23 cellular contexts compared by ENCODE assay signal in the genomic region with DNA sequence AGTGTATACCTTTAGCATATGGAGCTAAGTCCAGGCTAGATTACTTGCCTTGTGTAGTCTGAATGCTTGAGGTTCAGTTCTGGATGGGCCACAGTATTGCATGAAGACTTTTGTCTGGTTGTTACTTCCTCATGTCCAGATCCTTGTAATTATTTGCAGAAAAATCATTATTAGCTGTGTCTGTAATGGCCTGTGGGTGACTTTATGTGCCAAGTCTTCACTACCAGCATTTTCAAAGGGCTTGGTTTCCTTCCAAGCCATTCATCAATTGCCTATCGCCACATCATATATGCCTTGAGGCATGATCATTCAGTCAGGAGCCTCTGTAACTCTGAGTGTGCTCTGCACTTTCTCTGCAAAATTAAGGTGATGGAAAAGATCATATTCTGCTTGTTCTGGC. TPM values are rescaled to one million over a fixed set of nuclear protein-coding genes. Genes with fewer than 3 reads are reported as not detected.
DNase-seq lines count a peak whose midpoint lies in the region; ATAC-seq, FAIRE-seq and TF ChIP-seq lines count a peak whose summit lies in the region.
"Had no signal": no experiment of that assay in that cellular context is flagged by ENCODE, and none has a peak within 500 bp of the region (broad histone marks: within the 10 kb centered on the region; RNA-seq: fewer than 3 reads in every experiment).

No MANE protein-coding gene starts in this region.

- H3K36me3 ChIP-seq in BE2C (no peaks in the 10 kb centered on the region), body of pancreas (replicated peaks in 1 of 2; ENCODE audit: insufficient read depth in 1 of 2, low read depth in 2 of 2) (no peaks in the 10 kb centered on the region), pancreas (no peaks in the 10 kb centered on the region)

- no peaks in the 10 kb centered on the region for H3K27me3 ChIP-seq in BE2C
- no peaks in the 10 kb centered on the region for H3K27me3 ChIP-seq in body of pancreas
- H3K27me3 ChIP-seq in pancreas: no peaks in the 10 kb centered on the region

- H3K27ac ChIP-seq in body of pancreas: no peak overlapping the region
- no peak overlapping the region for H3K27ac ChIP-seq in pancreas
- H3K27ac ChIP-seq: A549 had no signal

- DNase-seq in BE2C (peak; percentile 46), H54 (ENCODE audit: insufficient read length, low spot score) (no peak), body of pancreas (no peak), pancreas (no peak)
- no peak for DNase-seq in stimulated activated CD4-positive, alpha-beta T cell treated with anti-CD3 and anti-CD28 coated beads, Interleukin-4, amount 100 ng/mL, for 24 hours
- no peak for DNase-seq in activated naive CD4-positive, alpha-beta T cell treated with anti-CD3 and anti-CD28 coated beads, Interleukin-2, amount 50 U/mL, for 72 hours (ENCODE audit: low spot score in 2 of 2)
- DNase-seq: 8988T; ACHN; AML-193; C1 segment of cervical spinal cord; Caco-2; CD4-positive, alpha-beta memory T cell; DMS 273 treated with DMSO at 0.1 percent for 48 hours; DMS53; DMS79 treated with DMSO at 0.1 percent for 48 hours; GF-D8; GOT3; H7; HCEC 1CT had no signal

- 69 to 76% methylated on average over 1 of the region's 1 CpG for WGBS in body of pancreas, 2 donors
- 64 to 69% methylated on average over 1 of the region's 1 CpG for WGBS in pancreas, 2 donors

- H3K4me3 ChIP-seq in BE2C (ENCODE audit: low read depth, low read length) (no peak overlapping the region), body of pancreas (no peak overlapping the region), pancreas (no peak overlapping the region)
- H3K4me3 ChIP-seq: A549 had no signal

- no peaks in the 10 kb centered on the region for H3K9me3 Mint-ChIP-seq in activated naive CD4-positive, alpha-beta T cell treated with anti-CD3 and anti-CD28 coated beads, Interleukin-2, amount 50 U/mL, for 72 hours

- no peak for TF ChIP-seq POLR2A in H54 (IDR thresholded peaks at IDR 0.05; ENCODE audit: low read depth, low read length)
- no peak for TF ChIP-seq POLR2A in body of pancreas (IDR thresholded peaks at IDR 0.05)

- peaks cover 21% of the 10 kb centered on the region for H3K4me1 ChIP-seq in BE2C
- H3K4me1 ChIP-seq in body of pancreas: no peaks in the 10 kb centered on the region
- no peaks in the 10 kb centered on the region for H3K4me1 ChIP-seq in pancreas
- H3K4me1 ChIP-seq: A549, Caco-2 had no signal

- no peaks in the 10 kb centered on the region for H3K9me3 ChIP-seq in BE2C
- H3K9me3 ChIP-seq in body of pancreas: no peaks in the 10 kb centered on the region
- no peaks in the 10 kb centered on the region for H3K9me3 ChIP-seq in pancreas
- H3K9me3 ChIP-seq: A549, Caco-2 had no signal

- intact Hi-C loops in body of pancreas (cut with DNase I) (no loop called here), pancreas (cut with DNase I) (no loop called here)

- H3K36me3 Mint-ChIP-seq in activated naive CD4-positive, alpha-beta T cell treated with anti-CD3 and anti-CD28 coated beads, Interleukin-2, amount 50 U/mL, for 72 hours: no peaks in the 10 kb centered on the region
- H3K36me3 Mint-ChIP-seq: CD4-positive, alpha-beta memory T cell had no signal

- FAIRE-seq in H54 (lab: Jason Lieb, UNC) (peak; percentile 36), pancreas (lab: Jason Lieb, UNC) (no peak)
- FAIRE-seq: A549, D721Med, GM18507 had no signal

- no peak overlapping the region for H3K27ac Mint-ChIP-seq in activated naive CD4-positive, alpha-beta T cell treated with anti-CD3 and anti-CD28 coated beads, Interleukin-2, amount 50 U/mL, for 72 hours
- H3K27ac Mint-ChIP-seq: CD4-positive, alpha-beta memory T cell had no signal

- ATAC-seq in body of pancreas (peak; percentile 60), pancreas (peak; percentile 32 to 65 (median 44)), GM19023 (IDR thresholded peaks at IDR 0.05; ENCODE audit: unreplicated experiment) (no peak)
- ATAC-seq in activated naive CD4-positive, alpha-beta T cell treated with anti-CD3 and anti-CD28 coated beads, Interleukin-2, amount 50 U/mL, for 72 hours: no peak
- ATAC-seq: A549 had no signal

- TF ChIP-seq CTCF in BE2C (IDR thresholded peaks at IDR 0.05; ENCODE audit: low read depth, low read length) (no peak), body of pancreas (IDR thresholded peaks at IDR 0.05) (no peak), pancreas (IDR thresholded peaks at IDR 0.05) (no peak)

RNA-seq across cellular contexts. Expression of gene HDAC9, which starts 13.8 kb away (rescaled TPM):
- 20.5 TPM for polyA plus RNA-seq in BE2C (2012; ENCODE audit: insufficient read depth, insufficient read length, low read depth)
- total RNA-seq in body of pancreas: 10 to 100 TPM in 1 of 2 donors, 1 to 10 TPM in 1; 4.9 to 12.9 TPM
- total RNA-seq in pancreas: 10 to 100 TPM in 1 of 6 donors, 1 to 10 TPM in 5; 1.3 to 12.3 (median 3.5) TPM
- 1 to 10 TPM; 1.5 to 4.8 TPM for polyA plus RNA-seq in pancreas
- total RNA-seq in activated naive CD4-positive, alpha-beta T cell treated with anti-CD3 and anti-CD28 coated beads, Interleukin-2, amount 50 U/mL, for 72 hours: under 1 TPM; 0.32 to 0.84 TPM

Comparison
In these comparisons a context has a peak if more than half of its experiments do, and no peak if none do; other contexts are left out.
1. ATAC-seq: peak in body of pancreas (single experiment) and pancreas (4 of 4); none in GM19023 (single experiment) and activated naive CD4-positive, alpha-beta T cell treated with anti-CD3 and anti-CD28 coated beads, Interleukin-2, amount 50 U/mL, for 72 hours (0 of 2).